ENCODE assay signal across 10 cellular contexts in genomic region chr10:112732277-112732891, GRCh38.
DNase-seq lines count a peak whose midpoint lies in the region; ATAC-seq and TF ChIP-seq lines count a peak whose summit lies in the region.
"Had no signal": no experiment of that assay in that cellular context is flagged by ENCODE, and none has a peak within 500 bp of the region (broad histone marks: within the 10 kb centered on the region; RNA-seq: fewer than 3 reads in every experiment).

No MANE protein-coding gene starts in this region.

- H2AFZ ChIP-seq in Karpas-422 (ENCODE audit: low read length) = no peak overlapping the region
- H2AFZ ChIP-seq: PC-9 had no signal

- H3K4me2 ChIP-seq in Karpas-422 (ENCODE audit: low read depth, low read length, poor library complexity, severe bottlenecking) = peak overlapping the region; percentile 63
- H3K4me2 ChIP-seq: PC-9 had no signal

- no peaks in the 10 kb centered on the region for H3K79me2 ChIP-seq in Karpas-422 (ENCODE audit: low read length)

- H3K9me2 ChIP-seq in Karpas-422 (replicated peaks; ENCODE audit: insufficient read depth, low read length) = no peaks in the 10 kb centered on the region

- TF ChIP-seq POLR2A in transverse colon (IDR thresholded peaks at IDR 0.05) (no peak), erythroblast (IDR thresholded peaks at IDR 0.05; ENCODE audit: low read length) (no peak)

- H3K9ac ChIP-seq in Karpas-422 (ENCODE audit: low read length) = peak overlapping the region; percentile 38; the same call in 1 of the 2 replicates

- H3K4me3 Mint-ChIP-seq in nephron progenitor cell = peak overlapping the region; percentile 40

- DNase-seq in Karpas-422 = peak; percentile 77
- DNase-seq in dedifferentiated amniotic fluid mesenchymal stem cell (ENCODE audit: extremely low spot score) = peak; percentile 18
- no peak for DNase-seq in nephron progenitor cell
- no peak for DNase-seq in transverse colon
- no peak for DNase-seq in coronary artery (ENCODE audit: low spot score)
- DNase-seq in kidney glomerular epithelial cell (lab: John Stamatoyannopoulos, UW) = no peak
- no peak for DNase-seq in erythroblast (lab: John Stamatoyannopoulos, UW)
- DNase-seq: activated CD8-positive, alpha-beta memory T cell treated with anti-CD3 and anti-CD28 coated beads, Interleukin-2, amount 50 U/mL, for 4 hours; PC-9 had no signal

- no peak for TF ChIP-seq EP300 in transverse colon (IDR thresholded peaks at IDR 0.05; ENCODE audit: low read depth)

- 74 to 78% methylated on average over 3 of the region's 3 CpGs for WGBS in transverse colon (ENCODE audit: low coverage in 1 of 2), 2 donors

- no peaks in the 10 kb centered on the region for H3K36me3 ChIP-seq in Karpas-422 (ENCODE audit: insufficient read depth, low read length)
- H3K36me3 ChIP-seq in transverse colon = no peaks in the 10 kb centered on the region

- no peaks in the 10 kb centered on the region for H4K20me1 ChIP-seq in Karpas-422 (ENCODE audit: insufficient read depth, low read depth, low read length)

- intact Hi-C loops in transverse colon (cut with DNase I; ENCODE audit: low total_unique reads) = no loop called here

- H3K27ac ChIP-seq in Karpas-422 (ENCODE audit: low read length) (peak overlapping the region; percentile 62), transverse colon (no peak overlapping the region), coronary artery (no peak overlapping the region)
- H3K27ac ChIP-seq: PC-9 had no signal

- peaks cover 2% of the 10 kb centered on the region for H3K27me3 Mint-ChIP-seq in nephron progenitor cell (ENCODE audit: low read depth, poor library complexity)

- peak; percentile 42 for ATAC-seq in GM18858 (IDR thresholded peaks at IDR 0.05; ENCODE audit: unreplicated experiment)

- peaks cover 31% of the 10 kb centered on the region for H3K4me1 Mint-ChIP-seq in nephron progenitor cell

- no peaks in the 10 kb centered on the region for H3K9me3 ChIP-seq in Karpas-422 (ENCODE audit: low read length)
- no peaks in the 10 kb centered on the region for H3K9me3 ChIP-seq in transverse colon

- peak overlapping the region; percentile 33 for H3K4me3 ChIP-seq in Karpas-422 (ENCODE audit: low read length)
- H3K4me3 ChIP-seq in transverse colon = no peak overlapping the region
- H3K4me3 ChIP-seq in coronary artery = no peak overlapping the region
- H3K4me3 ChIP-seq: PC-9 had no signal

- H3K27ac Mint-ChIP-seq in nephron progenitor cell = peak overlapping the region; percentile 84

- H3K9me3 Mint-ChIP-seq in nephron progenitor cell = no peaks in the 10 kb centered on the region

- H3K27me3 ChIP-seq in Karpas-422 (ENCODE audit: low read length) (no peaks in the 10 kb centered on the region), transverse colon (no peaks in the 10 kb centered on the region)

- TF ChIP-seq CTCF in nephron progenitor cell (IDR thresholded peaks at IDR 0.05) (no peak), transverse colon (IDR thresholded peaks at IDR 0.05) (no peak), coronary artery (IDR thresholded peaks at IDR 0.05) (no peak)

- H3K4me1 ChIP-seq in Karpas-422 (ENCODE audit: low read length) (peaks cover 24% of the 10 kb centered on the region), transverse colon (peaks cover 0 to 20% (median 13%) of the 10 kb centered on the region in 4 donors)

- in situ Hi-C loops in transverse colon (cut with MboI; ENCODE audit: low pct_ligation_motif_present in 1 of 4, low pct_unique_long_range_greater_than_20kb in 1 of 4, low sequenced_read_pairs in 3 of 4) = loop anchor here in 1 of 4 donors (25.0 kb wide), 1 partner anchor 380 kb away; no protein-coding TSS in a partner anchor

- no peaks in the 10 kb centered on the region for H3K36me3 Mint-ChIP-seq in nephron progenitor cell (ENCODE audit: low read depth)

Comparison
In these comparisons a context has a peak if more than half of its experiments do, and no peak if none do; other contexts are left out.
1. DNase-seq: peak in Karpas-422 (single experiment) and dedifferentiated amniotic fluid mesenchymal stem cell (single experiment); none in nephron progenitor cell (single experiment), transverse colon (single experiment), coronary artery (single experiment), kidney glomerular epithelial cell (single experiment) and erythroblast (0 of 2).